ENCODE assay signal across 1 cellular context in the genomic region with DNA sequence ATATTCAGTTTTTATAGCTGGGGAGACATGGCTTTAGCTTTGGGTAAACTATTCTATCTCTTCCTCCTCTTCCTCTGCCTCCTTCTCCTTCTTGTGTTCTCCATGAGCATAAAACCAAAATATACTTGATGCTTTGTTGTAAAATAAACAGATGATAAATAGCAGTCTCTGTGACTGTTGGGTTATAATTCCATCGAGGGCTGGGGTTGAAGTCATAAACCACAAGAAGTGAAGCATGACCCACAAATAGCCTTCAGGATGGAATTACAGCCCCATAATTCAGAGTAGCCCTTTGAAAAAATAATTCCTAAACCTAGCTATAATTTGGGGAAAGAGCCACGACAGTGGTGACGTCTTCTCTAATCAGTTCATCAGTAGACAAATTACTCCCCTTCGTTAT.
TF ChIP-seq lines count a peak whose summit lies in the region.

No MANE protein-coding gene starts in this region.

TF ChIP-seq in endothelial cell of umbilical vein, 7 proteins besides CTCF, POLR2A, EP300 and RAD21:
- TF ChIP-seq JUN (IDR thresholded peaks at IDR 0.05; ENCODE audit: borderline replicate concordance, insufficient read depth, insufficient read length, low read depth) (no peak), GATA2 (IDR thresholded peaks at IDR 0.05; ENCODE audit: insufficient read depth, insufficient read length, low read depth, low read length) (no peak), POLR2AphosphoS5 (IDR thresholded peaks at IDR 0.05; ENCODE audit: insufficient read depth, low read depth, low read length) (no peak), EZH2 (IDR thresholded peaks at IDR 0.05; ENCODE audit: borderline replicate concordance, low read depth, low read length, severe bottlenecking) (no peak), MYC (IDR thresholded peaks at IDR 0.05; ENCODE audit: low read depth, low read length) (no peak)
